Comparison of ENCODE assay signal across 38 cellular contexts in the genomic region with DNA sequence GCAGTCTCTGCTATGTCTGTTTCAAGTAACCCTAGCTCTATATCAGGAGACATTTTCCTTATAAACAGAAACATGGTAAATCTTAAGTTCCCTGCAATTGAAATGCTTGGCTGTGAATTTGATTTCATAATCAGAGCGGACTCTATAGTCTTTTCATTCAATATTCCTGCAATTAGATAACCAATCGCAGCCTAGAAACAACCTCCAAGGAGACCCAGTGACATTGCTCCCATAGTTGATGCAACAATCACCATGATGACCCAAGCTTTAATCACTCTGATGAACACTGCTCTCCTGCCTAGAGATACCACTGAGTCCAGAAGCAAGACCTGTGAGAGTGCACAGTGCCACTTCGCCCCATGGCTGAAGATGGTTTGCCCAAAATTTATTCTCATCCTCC. TPM values are rescaled to one million over a fixed set of nuclear protein-coding genes. Genes with fewer than 3 reads are reported as not detected.
"Had no signal": no experiment of that assay in that cellular context is flagged by ENCODE, and none has a peak within 500 bp of the region (broad histone marks: within the 10 kb centered on the region; RNA-seq: fewer than 3 reads in every experiment).

A gene (plus strand): TSS at position 301 of the 400 bp plus-strand sequence. CDS start 59 bp downstream, at position 360.

- H3K9me3 ChIP-seq: MG63 had no signal

- DNase-seq: Karpas-422, Kasumi-1, MG63, MM.1S, MV-4-11, NCI-H1048, NCI-H1092, NCI-H1092 treated with DMSO at 0.1 percent for 48 hours, NCI-H1105, NCI-H1105 treated with DMSO at 0.1 percent for 48 hours, NCI-H1417, NCI-H1417 treated with DMSO at 0.1 percent for 48 hours, NCI-H1436, NCI-H1436 treated with DMSO at 0.1 percent for 48 hours, NCI-H146, NCI-H1694, NCI-H1694 treated with DMSO at 0.1 percent for 48 hours, NCI-H187, NCI-H187 treated with DMSO at 0.1 percent for 48 hours, NCI-H1930, NCI-H2029, NCI-H2029 treated with DMSO at 0.1 percent for 48 hours, NCI-H2081, NCI-H2081 treated with DMSO at 0.1 percent for 48 hours, NCI-H2107, NCI-H2171, NCI-H2171 treated with DMSO at 0.1 percent for 48 hours, NCI-H2227 treated with DMSO at 0.1 percent for 48 hours, NCI-H226, NCI-H345, NCI-H446, NCI-H446 treated with DMSO at 0.1 percent for 48 hours, NCI-H510A, NCI-H510A treated with DMSO at 0.1 percent for 48 hours had no signal

- H3K36me3 ChIP-seq: MG63 had no signal

- H3K27me3 ChIP-seq: MG63 had no signal

- H3K4me3 ChIP-seq: MG63 had no signal

RNA-seq across cellular contexts. Expression of the gene that starts here (rescaled TPM):
- total RNA-seq: LHCN-M2, M059J, MCF 10A, NCI-H460 had no signal
